ENCODE assay signal across 2 cellular contexts in the genomic region with DNA sequence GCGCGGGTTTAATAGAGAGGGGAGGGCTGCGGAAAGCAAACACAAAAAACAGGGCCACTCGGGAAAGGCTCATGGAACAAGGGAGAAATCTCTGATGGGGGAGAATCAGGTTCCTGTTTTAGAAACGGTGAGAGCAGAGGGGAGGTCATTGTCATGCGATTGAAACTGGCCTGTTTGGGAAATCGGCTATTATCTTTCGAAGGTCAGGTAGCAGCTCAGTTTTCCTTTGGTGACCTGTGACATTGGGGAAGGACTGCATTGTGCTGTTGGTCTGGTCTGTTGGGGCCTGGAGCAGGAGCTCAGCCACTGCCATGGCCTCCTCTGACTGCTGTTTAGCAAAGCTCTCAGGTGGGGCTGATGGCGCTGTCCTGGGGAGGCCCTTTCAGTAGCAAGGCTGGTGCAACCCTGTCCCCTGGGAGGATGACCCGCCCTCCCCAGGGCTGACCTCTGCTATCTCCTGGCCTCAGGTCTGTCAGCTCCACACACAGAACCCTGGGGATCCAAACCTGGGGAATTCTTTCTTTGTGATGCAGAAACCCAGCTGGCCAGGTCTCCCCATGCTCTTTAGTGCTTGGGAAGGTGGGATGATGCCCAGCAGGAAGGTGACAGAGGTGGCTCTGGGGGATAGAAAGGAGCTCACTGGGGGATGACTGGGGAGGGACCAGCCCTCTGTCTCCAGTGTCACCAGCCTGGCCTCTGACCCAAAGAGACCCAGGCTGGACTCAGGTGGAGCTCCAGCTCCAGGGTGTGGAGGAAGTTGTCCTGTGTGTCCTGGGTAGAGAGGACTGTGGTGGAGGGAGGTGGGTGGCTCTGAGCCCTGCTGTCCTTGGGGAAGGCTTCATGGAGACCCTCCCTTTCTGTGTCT.
A peak's percentile ranks its signal among the peaks of the same experiment; 100 is the strongest.
TF ChIP-seq lines count a peak whose summit lies in the region.

No MANE protein-coding gene starts in this region.

TF ChIP-seq in GM23338, 12 proteins besides CTCF, POLR2A, EP300 and RAD21:
- no peak for TF ChIP-seq ZNF331 (CRISPR knock-in tag; IDR thresholded peaks at IDR 0.05; ENCODE audit: low read depth)

TF ChIP-seq in H1, 55 proteins besides CTCF, POLR2A, EP300 and RAD21:
- TF ChIP-seq KDM4A (IDR thresholded peaks at IDR 0.05; ENCODE audit: low read depth, low read length, severe bottlenecking) = peak; percentile 20
- TF ChIP-seq HDAC6 (IDR thresholded peaks at IDR 0.05; ENCODE audit: low read depth, low read length) = no peak
